In the genomic region with DNA sequence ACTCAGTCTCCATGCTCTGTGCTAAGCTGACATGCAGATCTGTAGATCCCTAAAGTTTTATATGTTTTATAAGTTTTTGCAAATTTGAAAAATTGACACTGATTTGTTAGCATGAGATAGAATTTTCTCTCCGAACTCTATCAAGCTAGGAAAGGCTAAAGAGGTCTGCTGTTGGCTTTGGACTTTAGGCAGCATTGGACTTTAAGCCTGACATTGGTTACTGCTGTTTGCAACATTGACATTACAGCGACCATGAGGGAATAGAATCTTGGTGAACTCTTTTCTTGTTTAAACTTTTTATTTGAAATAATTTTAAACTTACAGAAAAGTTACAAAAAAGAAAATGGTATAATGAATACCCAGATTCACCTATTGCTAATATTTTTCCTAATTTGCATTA, we compare ENCODE assay signal across 27 cellular contexts.
"Had no signal": no experiment of that assay in that cellular context is flagged by ENCODE, and none has a peak within 500 bp of the region (broad histone marks: within the 10 kb centered on the region; RNA-seq: fewer than 3 reads in every experiment).

No MANE protein-coding gene starts in this region.

- H3K4me3 ChIP-seq: stomach, suprapubic skin, testis, thoracic aorta, thyroid gland, tibial artery, tibial nerve, transverse colon, upper lobe of left lung, upper lobe of right lung, uterus, vagina had no signal

- H3K27ac ChIP-seq: stomach, suprapubic skin, testis, thoracic aorta, thyroid gland, tibial artery, tibial nerve, transverse colon, upper lobe of left lung, upper lobe of right lung, uterus, vagina had no signal

- DNase-seq: stimulated activated CD4-positive, alpha-beta T cell treated with anti-CD3 and anti-CD28 coated beads, Interleukin-2, amount 100 ng/mL, for 48 hours; stimulated activated CD4-positive, alpha-beta T cell treated with anti-CD3 and anti-CD28 coated beads, Interleukin-4, amount 100 ng/mL, for 1 hour; stimulated activated CD4-positive, alpha-beta T cell treated with anti-CD3 and anti-CD28 coated beads, Interleukin-4, amount 100 ng/mL, for 24 hours; stimulated activated CD4-positive, alpha-beta T cell treated with anti-CD3 and anti-CD28 coated beads, Interleukin-4, amount 100 ng/mL, for 4 hours; stimulated activated CD8-positive, alpha-beta memory T cell treated with anti-CD3 and anti-CD28 coated beads, Interleukin-4, amount 100 ng/mL, for 48 hours; stimulated activated naive B cell treated with anti-CD40 and anti-IgM and Interleukin-4, amounts not matched to agents 10 μg/mL and 1 μg/mL and 100 μg/mL, for 72 hours; stimulated activated naive CD4-positive, alpha-beta T cell; stimulated activated naive CD4-positive, alpha-beta T cell treated with Interleukin-2 at 50 U/mL for 16 hours; stimulated activated naive CD8-positive, alpha-beta T cell treated with anti-CD3 and anti-CD28 coated beads, Interleukin-15, amount 100 ng/mL, for 72 hours; stimulated activated naive CD8-positive, alpha-beta T cell treated with anti-CD3 and anti-CD28 coated beads, Interleukin-15, Interleukin-2, amounts not matched to agents 100 U/mL and 50 U/mL, for 24 hours; stomach; substantia nigra; testis; thyroid gland; tibial artery; transverse colon; trophoblast cell; upper lobe of left lung; upper lobe of right lung; uterus had no signal

- ATAC-seq: stimulated activated effector memory CD8-positive, alpha-beta T cell treated with anti-CD3 and anti-CD28 coated beads, Interleukin-12 subunit alpha, Interleukin-12 subunit beta, amount 100 ng/mL, for 72 hours; stimulated activated memory B cell treated with anti-CD40 and anti-IgM and Interleukin-4, amounts not matched to agents 10 μg/mL and 1 μg/mL and 100 μg/mL, for 72 hours; stimulated activated naive B cell treated with anti-CD40 and anti-IgM and Interleukin-4, amounts not matched to agents 10 μg/mL and 1 μg/mL and 100 μg/mL, for 72 hours; stimulated activated naive CD8-positive, alpha-beta T cell treated with anti-CD3 and anti-CD28 coated beads, Interleukin-15, amount 100 ng/mL, for 72 hours; stimulated activated naive CD8-positive, alpha-beta T cell treated with anti-CD3 and anti-CD28 coated beads, Interleukin-15, Interleukin-2, amounts not matched to agents 100 U/mL and 50 U/mL, for 24 hours; upper lobe of right lung had no signal

- FAIRE-seq: urothelium cell line had no signal

- H3K27me3 ChIP-seq: suprapubic skin, testis, thyroid gland, tibial artery, tibial nerve, upper lobe of left lung, upper lobe of right lung, uterus, vagina had no signal

- H3K4me1 ChIP-seq: stomach, suprapubic skin, testis, thyroid gland, tibial artery, tibial nerve, transverse colon, upper lobe of left lung, upper lobe of right lung, uterus, vagina had no signal

- H3K9me3 ChIP-seq: stomach, suprapubic skin, testis, thoracic aorta, thyroid gland, tibial artery, tibial nerve, transverse colon, upper lobe of left lung, upper lobe of right lung, uterus, vagina had no signal

- H3K36me3 ChIP-seq: stomach, suprapubic skin, thoracic aorta, thyroid gland, tibial artery, tibial nerve, transverse colon, upper lobe of left lung, upper lobe of right lung, uterus, vagina had no signal
